2 cellular contexts compared by ENCODE assay signal in the genomic region with DNA sequence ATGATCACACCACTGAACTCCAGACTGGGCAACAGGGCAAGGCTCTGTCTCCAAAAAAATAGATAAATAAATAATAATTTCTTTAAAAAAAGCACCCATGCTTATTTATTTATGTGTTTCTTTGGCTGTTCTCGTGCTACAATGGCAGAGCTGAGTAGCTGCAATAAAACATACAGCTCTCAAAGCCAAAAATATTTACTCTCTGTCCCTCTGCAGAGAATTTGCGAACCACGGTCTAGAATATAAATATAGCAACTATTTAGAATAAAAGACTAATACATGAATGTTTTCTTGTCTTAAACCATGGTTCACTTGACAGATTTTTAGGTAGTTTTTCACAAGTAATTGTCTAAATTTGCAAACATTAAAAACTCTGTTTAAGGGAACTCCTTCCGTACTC.
TF ChIP-seq lines count a peak whose summit lies in the region.

No MANE protein-coding gene starts in this region.

TF ChIP-seq in A549, 52 proteins besides CTCF, POLR2A, EP300 and RAD21 (continued from another document):
- TF ChIP-seq RNF2 (IDR thresholded peaks at IDR 0.05; ENCODE audit: borderline replicate concordance, low read depth) (no peak), KDM1A (IDR thresholded peaks at IDR 0.05; ENCODE audit: low read depth) (no peak), FOXS1 (CRISPR knock-in tag; IDR thresholded peaks at IDR 0.05) (no peak), HOXB5 (CRISPR knock-in tag; IDR thresholded peaks at IDR 0.05) (no peak), CHD4 (IDR thresholded peaks at IDR 0.05; ENCODE audit: borderline replicate concordance) (no peak), HEYL (CRISPR knock-in tag; IDR thresholded peaks at IDR 0.05) (no peak), CBX2 (IDR thresholded peaks at IDR 0.05; ENCODE audit: borderline replicate concordance, low read depth) (no peak), FOSB (CRISPR knock-in tag; IDR thresholded peaks at IDR 0.05) (no peak), NFE2L2 (conservative IDR thresholded peaks at IDR 0.05; ENCODE audit: low read length) (no peak), RARB (CRISPR knock-in tag; IDR thresholded peaks at IDR 0.05) (no peak), POLR2AphosphoS2 (conservative IDR thresholded peaks at IDR 0.05; ENCODE audit: low read length) (no peak), MYC (IDR thresholded peaks at IDR 0.05; ENCODE audit: borderline replicate concordance, low read length) (no peak), SREBF2 (IDR thresholded peaks at IDR 0.05) (no peak)
- TF ChIP-seq, protein P1, sequence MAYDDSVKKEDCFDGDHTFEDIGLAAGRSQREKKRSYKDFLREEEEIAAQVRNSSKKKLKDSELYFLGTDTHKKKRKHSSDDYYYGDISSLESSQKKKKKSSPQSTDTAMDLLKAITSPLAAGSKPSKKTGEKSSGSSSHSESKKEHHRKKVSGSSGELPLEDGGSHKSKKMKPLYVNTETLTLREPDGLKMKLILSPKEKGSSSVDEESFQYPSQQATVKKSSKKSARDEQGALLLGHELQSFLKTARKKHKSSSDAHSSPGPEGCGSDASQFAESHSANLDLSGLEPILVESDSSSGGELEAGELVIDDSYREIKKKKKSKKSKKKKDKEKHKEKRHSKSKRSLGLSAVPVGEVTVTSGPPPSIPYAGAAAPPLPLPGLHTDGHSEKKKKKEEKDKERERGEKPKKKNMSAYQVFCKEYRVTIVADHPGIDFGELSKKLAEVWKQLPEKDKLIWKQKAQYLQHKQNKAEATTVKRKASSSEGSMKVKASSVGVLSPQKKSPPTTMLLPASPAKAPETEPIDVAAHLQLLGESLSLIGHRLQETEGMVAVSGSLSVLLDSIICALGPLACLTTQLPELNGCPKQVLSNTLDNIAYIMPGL (CRISPR knock-in tag; IDR thresholded peaks at IDR 0.05; ENCODE audit: borderline replicate concordance), result no peak
- TF ChIP-seq, protein P2, sequence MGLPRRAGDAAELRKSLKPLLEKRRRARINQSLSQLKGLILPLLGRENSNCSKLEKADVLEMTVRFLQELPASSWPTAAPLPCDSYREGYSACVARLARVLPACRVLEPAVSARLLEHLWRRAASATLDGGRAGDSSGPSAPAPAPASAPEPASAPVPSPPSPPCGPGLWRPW (IDR thresholded peaks at IDR 0.05), result no peak

TF ChIP-seq in GM12878, 131 proteins besides CTCF, POLR2A, EP300 and RAD21 (continued from another document):
- TF ChIP-seq, protein P3, sequence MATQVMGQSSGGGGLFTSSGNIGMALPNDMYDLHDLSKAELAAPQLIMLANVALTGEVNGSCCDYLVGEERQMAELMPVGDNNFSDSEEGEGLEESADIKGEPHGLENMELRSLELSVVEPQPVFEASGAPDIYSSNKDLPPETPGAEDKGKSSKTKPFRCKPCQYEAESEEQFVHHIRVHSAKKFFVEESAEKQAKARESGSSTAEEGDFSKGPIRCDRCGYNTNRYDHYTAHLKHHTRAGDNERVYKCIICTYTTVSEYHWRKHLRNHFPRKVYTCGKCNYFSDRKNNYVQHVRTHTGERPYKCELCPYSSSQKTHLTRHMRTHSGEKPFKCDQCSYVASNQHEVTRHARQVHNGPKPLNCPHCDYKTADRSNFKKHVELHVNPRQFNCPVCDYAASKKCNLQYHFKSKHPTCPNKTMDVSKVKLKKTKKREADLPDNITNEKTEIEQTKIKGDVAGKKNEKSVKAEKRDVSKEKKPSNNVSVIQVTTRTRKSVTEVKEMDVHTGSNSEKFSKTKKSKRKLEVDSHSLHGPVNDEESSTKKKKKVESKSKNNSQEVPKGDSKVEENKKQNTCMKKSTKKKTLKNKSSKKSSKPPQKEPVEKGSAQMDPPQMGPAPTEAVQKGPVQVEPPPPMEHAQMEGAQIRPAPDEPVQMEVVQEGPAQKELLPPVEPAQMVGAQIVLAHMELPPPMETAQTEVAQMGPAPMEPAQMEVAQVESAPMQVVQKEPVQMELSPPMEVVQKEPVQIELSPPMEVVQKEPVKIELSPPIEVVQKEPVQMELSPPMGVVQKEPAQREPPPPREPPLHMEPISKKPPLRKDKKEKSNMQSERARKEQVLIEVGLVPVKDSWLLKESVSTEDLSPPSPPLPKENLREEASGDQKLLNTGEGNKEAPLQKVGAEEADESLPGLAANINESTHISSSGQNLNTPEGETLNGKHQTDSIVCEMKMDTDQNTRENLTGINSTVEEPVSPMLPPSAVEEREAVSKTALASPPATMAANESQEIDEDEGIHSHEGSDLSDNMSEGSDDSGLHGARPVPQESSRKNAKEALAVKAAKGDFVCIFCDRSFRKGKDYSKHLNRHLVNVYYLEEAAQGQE (IDR thresholded peaks at IDR 0.05; ENCODE audit: low read depth, low read length), result no peak
- TF ChIP-seq NR2C2 (IDR thresholded peaks at IDR 0.05; ENCODE audit: borderline replicate concordance, control insufficient read depth, insufficient read length, low read depth), result no peak
- TF ChIP-seq ZNF24 (IDR thresholded peaks at IDR 0.05), result no peak
- no peak for TF ChIP-seq ZBED1 (IDR thresholded peaks at IDR 0.05; ENCODE audit: borderline replicate concordance)
- no peak for TF ChIP-seq HCFC1 (IDR thresholded peaks at IDR 0.05; ENCODE audit: low read length)
- TF ChIP-seq GABPA (IDR thresholded peaks at IDR 0.05; ENCODE audit: low read depth), result no peak
- TF ChIP-seq, protein P4, sequence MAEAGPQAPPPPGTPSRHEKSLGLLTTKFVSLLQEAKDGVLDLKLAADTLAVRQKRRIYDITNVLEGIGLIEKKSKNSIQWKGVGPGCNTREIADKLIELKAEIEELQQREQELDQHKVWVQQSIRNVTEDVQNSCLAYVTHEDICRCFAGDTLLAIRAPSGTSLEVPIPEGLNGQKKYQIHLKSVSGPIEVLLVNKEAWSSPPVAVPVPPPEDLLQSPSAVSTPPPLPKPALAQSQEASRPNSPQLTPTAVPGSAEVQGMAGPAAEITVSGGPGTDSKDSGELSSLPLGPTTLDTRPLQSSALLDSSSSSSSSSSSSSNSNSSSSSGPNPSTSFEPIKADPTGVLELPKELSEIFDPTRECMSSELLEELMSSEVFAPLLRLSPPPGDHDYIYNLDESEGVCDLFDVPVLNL (IDR thresholded peaks at IDR 0.05; ENCODE audit: low read depth, low read length), result no peak
- TF ChIP-seq TCF12 (IDR thresholded peaks at IDR 0.05; ENCODE audit: low read depth, low read length), result no peak
- no peak for TF ChIP-seq SMAD5 (IDR thresholded peaks at IDR 0.05; ENCODE audit: low read depth)
- TF ChIP-seq, protein P5, sequence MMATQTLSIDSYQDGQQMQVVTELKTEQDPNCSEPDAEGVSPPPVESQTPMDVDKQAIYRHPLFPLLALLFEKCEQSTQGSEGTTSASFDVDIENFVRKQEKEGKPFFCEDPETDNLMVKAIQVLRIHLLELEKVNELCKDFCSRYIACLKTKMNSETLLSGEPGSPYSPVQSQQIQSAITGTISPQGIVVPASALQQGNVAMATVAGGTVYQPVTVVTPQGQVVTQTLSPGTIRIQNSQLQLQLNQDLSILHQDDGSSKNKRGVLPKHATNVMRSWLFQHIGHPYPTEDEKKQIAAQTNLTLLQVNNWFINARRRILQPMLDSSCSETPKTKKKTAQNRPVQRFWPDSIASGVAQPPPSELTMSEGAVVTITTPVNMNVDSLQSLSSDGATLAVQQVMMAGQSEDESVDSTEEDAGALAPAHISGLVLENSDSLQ (IDR thresholded peaks at IDR 0.05), result no peak
- TF ChIP-seq CHD2 (IDR thresholded peaks at IDR 0.05; ENCODE audit: borderline replicate concordance, low read depth, low read length), result no peak
- no peak for TF ChIP-seq SRF (IDR thresholded peaks at IDR 0.05; ENCODE audit: low read depth in 2 of 2, low read length in 2 of 2)
- no peak for TF ChIP-seq EZH2 (IDR thresholded peaks at IDR 0.05; ENCODE audit: borderline replicate concordance, control insufficient read depth, low read depth, low read length)
- TF ChIP-seq JUNB (IDR thresholded peaks at IDR 0.05), result no peak
- no peak for TF ChIP-seq ATF2 (IDR thresholded peaks at IDR 0.05; ENCODE audit: low read length)
- TF ChIP-seq ZNF217 (IDR thresholded peaks at IDR 0.05), result no peak
- no peak for TF ChIP-seq CHD1 (IDR thresholded peaks at IDR 0.05; ENCODE audit: low read depth, low read length)
